14 cellular contexts compared by ENCODE assay signal in the genomic region with DNA sequence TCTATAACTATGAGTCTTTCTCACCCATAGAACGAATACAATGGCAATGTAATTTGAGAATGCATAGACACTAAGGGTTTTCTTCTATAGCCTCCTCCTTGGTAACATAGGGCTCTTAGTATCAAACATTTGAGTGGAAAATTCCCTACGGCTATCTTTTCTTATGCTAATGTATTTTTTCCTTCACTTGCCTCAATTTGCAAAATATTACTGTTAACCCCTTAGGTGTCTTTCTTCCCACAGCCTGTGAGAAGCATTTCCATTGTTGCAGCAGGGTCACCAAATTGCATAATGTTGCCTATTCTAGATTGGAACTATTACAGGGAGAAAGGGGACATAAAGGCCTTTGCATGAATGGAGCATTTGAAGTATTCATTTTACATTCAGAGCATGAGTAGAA.
DNase-seq lines count a peak whose midpoint lies in the region; FAIRE-seq and TF ChIP-seq lines count a peak whose summit lies in the region.
"Had no signal": no experiment of that assay in that cellular context is flagged by ENCODE, and none has a peak within 500 bp of the region (broad histone marks: within the 10 kb centered on the region; RNA-seq: fewer than 3 reads in every experiment).

No MANE protein-coding gene starts in this region.

- H3K4me1 ChIP-seq in neural progenitor cell, result peaks cover 28% of the 10 kb centered on the region
- no peaks in the 10 kb centered on the region for H3K4me1 ChIP-seq in Peyer's patch
- H3K4me1 ChIP-seq: BE2C had no signal

- H3K4me3 Mint-ChIP-seq in neural progenitor cell, result peak overlapping the region; percentile 20
- H3K4me3 Mint-ChIP-seq: CD8-positive, alpha-beta T cell; T-helper 1 cell treated with Interleukin-12 subunit alpha and Interleukin-12 subunit beta and Interleukin-4 antibody, amounts not matched to agents 30 μg/mL and 1 μg/mL, for 36 hours had no signal

- peak overlapping the region; percentile 12 for H3K4me2 ChIP-seq in neural progenitor cell

- H4K20me1 ChIP-seq in neural progenitor cell (ENCODE audit: low read depth), result no peaks in the 10 kb centered on the region

- no peaks in the 10 kb centered on the region for H3K36me3 Mint-ChIP-seq in neural progenitor cell
- H3K36me3 Mint-ChIP-seq: CD8-positive, alpha-beta T cell had no signal

- H3K36me3 ChIP-seq in H7 (replicated peaks; ENCODE audit: control insufficient read depth, insufficient read depth, low read length) (no peaks in the 10 kb centered on the region), SK-N-MC (ENCODE audit: insufficient read depth, low read length) (no peaks in the 10 kb centered on the region), neural progenitor cell (no peaks in the 10 kb centered on the region), Peyer's patch (no peaks in the 10 kb centered on the region)
- H3K36me3 ChIP-seq: BE2C had no signal

- peaks cover 60% of the 10 kb centered on the region for H3K4me1 Mint-ChIP-seq in neural progenitor cell

- no peaks in the 10 kb centered on the region for H3F3A ChIP-seq in neural progenitor cell (ENCODE audit: low read depth)

- no peaks in the 10 kb centered on the region for H3K27me3 ChIP-seq in H7 (ENCODE audit: control insufficient read depth, insufficient read depth, low read length)
- no peaks in the 10 kb centered on the region for H3K27me3 ChIP-seq in neural progenitor cell
- H3K27me3 ChIP-seq in Peyer's patch, result no peaks in the 10 kb centered on the region
- H3K27me3 ChIP-seq: BE2C had no signal

- H3K27ac ChIP-seq in SK-N-MC, result peak overlapping the region; percentile 72
- H3K27ac ChIP-seq in neural progenitor cell, result no peak overlapping the region
- no peak overlapping the region for H3K27ac ChIP-seq in Peyer's patch

- H3K27ac Mint-ChIP-seq in neural progenitor cell, result peak overlapping the region; percentile 87
- H3K27ac Mint-ChIP-seq: CD8-positive, alpha-beta T cell; T-helper 1 cell treated with Interleukin-12 subunit alpha and Interleukin-12 subunit beta and Interleukin-4 antibody, amounts not matched to agents 30 μg/mL and 1 μg/mL, for 36 hours had no signal

- no peak for FAIRE-seq in D721Med (lab: Jason Lieb, UNC)

- H3K9me3 ChIP-seq in SK-N-MC (ENCODE audit: low read depth, low read length) (no peaks in the 10 kb centered on the region), neural progenitor cell (ENCODE audit: low read depth) (no peaks in the 10 kb centered on the region), Peyer's patch (no peaks in the 10 kb centered on the region)
- H3K9me3 ChIP-seq: BE2C had no signal

- DNase-seq in H7, result peak; percentile 9
- peak; percentile 24 for DNase-seq in NCI-H146 (lab: John Stamatoyannopoulos, UW)
- DNase-seq in SK-N-MC (ENCODE audit: low read depth, low spot score), result peak; percentile 81
- no peak for DNase-seq in neural progenitor cell (ENCODE audit: low spot score)
- DNase-seq in iPS-NIHi11 (ENCODE audit: low spot score), result no peak
- DNase-seq in D721Med (ENCODE audit: insufficient read length, low spot score), result no peak
- no peak for DNase-seq in Peyer's patch
- DNase-seq: BE2C; CD8-positive, alpha-beta T cell; MV-4-11; NCI-H1417 treated with DMSO at 0.1 percent for 48 hours; NCI-H2171 treated with DMSO at 0.1 percent for 48 hours; NCI-H774 had no signal

- no peak for TF ChIP-seq POLR2A in Peyer's patch (IDR thresholded peaks at IDR 0.05)

- H3K9ac ChIP-seq in SK-N-MC (ENCODE audit: insufficient read length), result peak overlapping the region; percentile 35
- H3K9ac ChIP-seq in neural progenitor cell, result no peak overlapping the region

- H3K4me3 ChIP-seq in H7 (ENCODE audit: insufficient read depth, low read depth, low read length) (no peak overlapping the region), SK-N-MC (peak overlapping the region; percentile 67), neural progenitor cell (no peak overlapping the region), Peyer's patch (no peak overlapping the region)

- no peak for TF ChIP-seq CTCF in neural progenitor cell (IDR thresholded peaks at IDR 0.05)
- no peak for TF ChIP-seq CTCF in D721Med (IDR thresholded peaks at IDR 0.05; ENCODE audit: insufficient read depth, missing control alignments)
- TF ChIP-seq CTCF in Peyer's patch (IDR thresholded peaks at IDR 0.05), result no peak

- H3K79me2 ChIP-seq in neural progenitor cell (ENCODE audit: low read depth), result no peaks in the 10 kb centered on the region

- H2AFZ ChIP-seq in neural progenitor cell (replicated peaks), result no peak overlapping the region

- H3K27me3 Mint-ChIP-seq in neural progenitor cell (ENCODE audit: insufficient read depth, low read depth), result no peaks in the 10 kb centered on the region

- no peaks in the 10 kb centered on the region for H3K9me3 Mint-ChIP-seq in neural progenitor cell
- H3K9me3 Mint-ChIP-seq: CD8-positive, alpha-beta T cell; T-helper 1 cell treated with Interleukin-12 subunit alpha and Interleukin-12 subunit beta and Interleukin-4 antibody, amounts not matched to agents 30 μg/mL and 1 μg/mL, for 36 hours had no signal

Comparison
In these comparisons a context has a peak if more than half of its experiments do, and no peak if none do; other contexts are left out.
1. DNase-seq: peak in H7 (single experiment), NCI-H146 (single experiment) and SK-N-MC (single experiment); none in neural progenitor cell (single experiment), iPS-NIHi11 (single experiment), D721Med (single experiment) and Peyer's patch (0 of 3).